In the genomic region with DNA sequence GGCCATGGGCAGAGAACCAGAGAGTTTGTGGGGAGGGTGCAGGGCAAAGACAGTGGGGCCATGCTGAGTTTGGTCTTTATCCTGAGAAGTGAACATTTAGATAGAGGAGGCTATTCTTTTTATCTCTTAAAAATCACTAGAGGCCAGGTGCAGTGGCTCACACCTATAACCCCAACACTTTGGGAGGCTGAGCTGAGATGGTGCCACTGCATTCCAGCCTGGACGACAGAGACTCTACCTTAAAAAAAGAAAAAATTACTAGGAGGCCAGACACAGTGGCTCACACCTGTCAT, we compare ENCODE assay signal across 20 cellular contexts. TPM values are rescaled to one million over a fixed set of nuclear protein-coding genes. Genes with fewer than 3 reads are reported as not detected.
A peak's percentile ranks its signal among the peaks of the same experiment; 100 is the strongest.
DNase-seq lines count a peak whose midpoint lies in the region; ATAC-seq and TF ChIP-seq lines count a peak whose summit lies in the region.
"Had no signal": no experiment of that assay in that cellular context is flagged by ENCODE, and none has a peak within 500 bp of the region (broad histone marks: within the 10 kb centered on the region; RNA-seq: fewer than 3 reads in every experiment).

No MANE protein-coding gene starts in this region.

- H3K4me2 ChIP-seq in osteoblast (ENCODE audit: insufficient read depth, low read length) = no peak overlapping the region
- H3K4me2 ChIP-seq: BLaER1, PC-9 had no signal

- POLR2A ChIA-PET in RWPE1 (lab: Yijun Ruan, JAX; ENCODE audit: low non-redundant PET) = no interaction called here

- TF ChIP-seq CTCF in RWPE1 (conservative IDR thresholded peaks at IDR 0.05; ENCODE audit: low read depth) (no peak), osteoblast (IDR thresholded peaks at IDR 0.05; ENCODE audit: extremely low read depth, low read depth, low read length) (no peak)

- H3K27ac ChIP-seq in RWPE1 (peak overlapping the region; percentile 70; the same call in 1 of the 2 replicates), osteoblast (ENCODE audit: low read depth, low read length) (no peak overlapping the region)
- H3K27ac ChIP-seq: BLaER1, PC-9, SJCRH30 had no signal

- H3K27ac Mint-ChIP-seq in activated T-cell treated with anti-CD3 and anti-CD28 coated beads, Interleukin-2, amount 50 U/mL, for 24 hours = peak overlapping the region; percentile 69
- H3K27ac Mint-ChIP-seq in activated T-cell treated with anti-CD3 and anti-CD28 coated beads, Interleukin-2, amount 50 U/mL, for 72 hours = no peak overlapping the region

- H3K27me3 ChIP-seq in osteoblast (ENCODE audit: insufficient read depth, low read length) = no peaks in the 10 kb centered on the region
- H3K27me3 ChIP-seq: BLaER1, MG63, SJCRH30 had no signal

- peaks cover 47% of the 10 kb centered on the region for H3K36me3 Mint-ChIP-seq in activated T-cell treated with anti-CD3 and anti-CD28 coated beads, Interleukin-2, amount 50 U/mL, for 24 hours (ENCODE audit: low read depth)
- H3K36me3 Mint-ChIP-seq in activated T-cell treated with anti-CD3 and anti-CD28 coated beads, Interleukin-2, amount 50 U/mL, for 72 hours (ENCODE audit: insufficient read depth in 2 of 2) = peaks cover 3 to 13% of the 10 kb centered on the region in 2 donors

- no peak overlapping the region for H2AFZ ChIP-seq in osteoblast (ENCODE audit: low read length)
- H2AFZ ChIP-seq: PC-9 had no signal

- no peaks in the 10 kb centered on the region for H3K4me1 ChIP-seq in osteoblast (ENCODE audit: insufficient read depth, low read length)
- H3K4me1 ChIP-seq: BLaER1, HAP-1, SJCRH30 had no signal

- no peak for ATAC-seq in activated T-cell treated with anti-CD3 and anti-CD28 coated beads, Interleukin-2, amount 50 U/mL, for 72 hours (replicated peaks in 1 of 2)

- H3K4me3 Mint-ChIP-seq in activated T-cell treated with anti-CD3 and anti-CD28 coated beads, Interleukin-2, amount 50 U/mL, for 24 hours = no peak overlapping the region
- no peak overlapping the region for H3K4me3 Mint-ChIP-seq in activated T-cell treated with anti-CD3 and anti-CD28 coated beads, Interleukin-2, amount 50 U/mL, for 72 hours
- H3K4me3 Mint-ChIP-seq: CD4-positive, alpha-beta memory T cell had no signal

- H3K4me1 Mint-ChIP-seq in activated T-cell treated with anti-CD3 and anti-CD28 coated beads, Interleukin-2, amount 50 U/mL, for 24 hours (ENCODE audit: low read depth) = peaks cover 18% of the 10 kb centered on the region
- H3K4me1 Mint-ChIP-seq in activated T-cell treated with anti-CD3 and anti-CD28 coated beads, Interleukin-2, amount 50 U/mL, for 72 hours (ENCODE audit: low read depth) = peaks cover 23% of the 10 kb centered on the region

- CTCF ChIA-PET in RWPE1 (lab: Yijun Ruan, JAX) = no interaction called here

- H3K4me3 ChIP-seq in osteoblast (ENCODE audit: insufficient read depth, low read length) = no peak overlapping the region
- H3K4me3 ChIP-seq: BLaER1, HAP-1, MG63, PC-9, SJCRH30 had no signal

- H3K36me3 ChIP-seq in osteoblast (ENCODE audit: insufficient read depth, low read length) = peaks cover 18% of the 10 kb centered on the region
- H3K36me3 ChIP-seq: BLaER1, MG63 had no signal

- no peak for DNase-seq in activated T-cell treated with anti-CD3 and anti-CD28 coated beads, Interleukin-2, amount 50 U/mL, for 24 hours
- DNase-seq in activated T-cell treated with anti-CD3 and anti-CD28 coated beads, Interleukin-2, amount 50 U/mL, for 72 hours = no peak
- DNase-seq in RWPE1 (ENCODE audit: low spot score) (no peak), osteoblast (ENCODE audit: insufficient read length, low spot score, missing footprints) (peak; percentile 27), iPS-NIHi7 (ENCODE audit: extremely low spot score) (no peak)
- no peak for DNase-seq in activated CD4-positive, alpha-beta T cell treated with anti-CD3 and anti-CD28 coated beads for 1 hour
- DNase-seq: Calu3; CD4-positive, alpha-beta memory T cell; GF-D8; Kasumi-1; MG63; NCI-H1048; NCI-H1436; NCI-H1930; NCI-H226; NCI-H524; PC-9; SJCRH30 had no signal

- no peaks in the 10 kb centered on the region for H4K20me1 ChIP-seq in osteoblast (ENCODE audit: insufficient read depth, low read length)
- H4K20me1 ChIP-seq: BLaER1 had no signal

- H3K9me3 Mint-ChIP-seq in activated T-cell treated with anti-CD3 and anti-CD28 coated beads, Interleukin-2, amount 50 U/mL, for 24 hours = no peaks in the 10 kb centered on the region
- H3K9me3 Mint-ChIP-seq in activated T-cell treated with anti-CD3 and anti-CD28 coated beads, Interleukin-2, amount 50 U/mL, for 72 hours = no peaks in the 10 kb centered on the region
- H3K9me3 Mint-ChIP-seq: CD4-positive, alpha-beta memory T cell had no signal

- H3K79me2 ChIP-seq in osteoblast (ENCODE audit: insufficient read depth, low read length) = no peaks in the 10 kb centered on the region

- no peaks in the 10 kb centered on the region for H3K9me3 ChIP-seq in osteoblast (ENCODE audit: low read depth, low read length)
- H3K9me3 ChIP-seq: BLaER1, HAP-1, MG63, SJCRH30 had no signal

- no peaks in the 10 kb centered on the region for H3K27me3 Mint-ChIP-seq in activated T-cell treated with anti-CD3 and anti-CD28 coated beads, Interleukin-2, amount 50 U/mL, for 24 hours
- H3K27me3 Mint-ChIP-seq in activated T-cell treated with anti-CD3 and anti-CD28 coated beads, Interleukin-2, amount 50 U/mL, for 72 hours (ENCODE audit: low read depth) = no peaks in the 10 kb centered on the region
- H3K27me3 Mint-ChIP-seq: CD4-positive, alpha-beta memory T cell had no signal

RNA-seq across cellular contexts. Expression of a gene that starts 8.7 kb away (rescaled TPM):
- total RNA-seq in activated T-cell treated with anti-CD3 and anti-CD28 coated beads, Interleukin-2, amount 50 U/mL, for 72 hours = 10 to 100 TPM; 12.8 to 16.9 TPM
- 5.1 and 6.5 TPM in 2 replicates for total RNA-seq in osteoblast

RNA-seq across cellular contexts. Expression of a gene that starts 20.4 kb away (rescaled TPM):
- total RNA-seq in activated T-cell treated with anti-CD3 and anti-CD28 coated beads, Interleukin-2, amount 50 U/mL, for 72 hours = 1 to 10 TPM; 3.0 to 3.3 TPM
- 1.1 and 1.2 TPM in 2 replicates for total RNA-seq in osteoblast

RNA-seq across cellular contexts. Expression of a gene that starts 25.2 kb away (rescaled TPM):
- total RNA-seq in activated T-cell treated with anti-CD3 and anti-CD28 coated beads, Interleukin-2, amount 50 U/mL, for 72 hours = 10 to 100 TPM; 64.5 to 81.5 TPM
- 1.4 and 2.4 TPM in 2 replicates for total RNA-seq in osteoblast

RNA-seq across cellular contexts. Expression of a gene that starts 37.2 kb away (rescaled TPM):
- total RNA-seq in activated T-cell treated with anti-CD3 and anti-CD28 coated beads, Interleukin-2, amount 50 U/mL, for 72 hours = 10 to 100 TPM; 18.5 to 18.8 TPM
- 14.7 and 27.1 TPM in 2 replicates for total RNA-seq in osteoblast

RNA-seq across cellular contexts. Expression of a gene that starts 44.6 kb away (rescaled TPM):
- total RNA-seq in activated T-cell treated with anti-CD3 and anti-CD28 coated beads, Interleukin-2, amount 50 U/mL, for 72 hours = 1 to 10 TPM; 1.4 to 1.8 TPM
- 1.8 and 2.2 TPM in 2 replicates for total RNA-seq in osteoblast

Comparison
In these comparisons a context has a peak if more than half of its experiments do, and no peak if none do; other contexts are left out.
1. RNA of a gene that starts 25.2 kb away (total RNA-seq): 64.5 to 81.5 TPM in activated T-cell treated with anti-CD3 and anti-CD28 coated beads, Interleukin-2, amount 50 U/mL, for 72 hours; 1.4 to 2.4 TPM in osteoblast; every median in the first group is over 10 times any median in the second.